In genomic region chr3:156131799-156132198, GRCh38 we compare ENCODE assay signal across 2 cellular contexts.
TF ChIP-seq lines count a peak whose summit lies in the region.

No MANE protein-coding gene starts in this region.

TF ChIP-seq in WTC11, 78 proteins besides CTCF, POLR2A, EP300 and RAD21:
- TF ChIP-seq USF2 (CRISPR knock-in tag; IDR thresholded peaks at IDR 0.05) = peak; percentile 81
- no peak for TF ChIP-seq CREB1 (CRISPR knock-in tag; IDR thresholded peaks at IDR 0.05)
- peak; percentile 74 for TF ChIP-seq USF1 (CRISPR knock-in tag; IDR thresholded peaks at IDR 0.05)
TF ChIP-seq in WTC11: peak in this region for 2.

TF ChIP-seq in H1, 55 proteins besides CTCF, POLR2A, EP300 and RAD21:
- no peak for TF ChIP-seq HDAC6 (IDR thresholded peaks at IDR 0.05; ENCODE audit: low read depth, low read length)
- TF ChIP-seq SIX5 (IDR thresholded peaks at IDR 0.05; ENCODE audit: low read depth, low read length) = 0 out of 2 replicates have a peak, but pooled peaks have one; percentile 20
- TF ChIP-seq KDM1A (IDR thresholded peaks at IDR 0.05; ENCODE audit: borderline replicate concordance, low read length) = no peak
